Comparison of ENCODE assay signal across 8 cellular contexts in genomic region chr19:50025794-50026549, GRCh38. TPM values are rescaled to one million over a fixed set of nuclear protein-coding genes. Genes with fewer than 3 reads are reported as not detected.
DNase-seq lines count a peak whose midpoint lies in the region; ATAC-seq, FAIRE-seq and TF ChIP-seq lines count a peak whose summit lies in the region.

Gene ZNF473, plus strand, starts transcription at chr19:50026005. Its CDS starts 5,078 bp downstream, at chr19:50031083.

- POLR2A ChIA-PET in HepG2 (lab: Yijun Ruan, JAX): interaction anchor here (1.0 to 1.6 kb wide), 4 partner anchors 14 to 157 kb away, joined by 3 to 8 read pairs (median 4); partner anchors contain the start of genes AKT1S1, ATF5, NUP62 and TBC1D17

- no peaks in the 10 kb centered on the region for H4K20me1 ChIP-seq in HepG2 (ENCODE audit: insufficient read depth, low read length)

- H3K27me3 ChIP-seq in HepG2 (ENCODE audit: control insufficient read depth in 1 of 2, insufficient read depth in 2 of 2, low read length in 2 of 2): no peaks in the 10 kb centered on the region; a peak in 1 of 5 replicates

- CTCF ChIA-PET in HepG2 (lab: Yijun Ruan, JAX; ENCODE audit: low intra/inter-chr PET ratio, low total read pairs): no interaction called here

- peaks cover 7 to 11% of the 10 kb centered on the region in 2 experiments; a peak in 4 of 5 replicates for H3K36me3 ChIP-seq in HepG2 (replicated peaks in 1 of 2; ENCODE audit: control insufficient read depth in 1 of 2, insufficient read depth in 2 of 2, low read length in 2 of 2)

- ATAC-seq in GM18870 (IDR thresholded peaks at IDR 0.05; ENCODE audit: unreplicated experiment) (peak; percentile 57), HG03103 (IDR thresholded peaks at IDR 0.05; ENCODE audit: low read depth, unreplicated experiment) (peak; percentile 51), HepG2 (peak; percentile 87)

- peaks cover 53% of the 10 kb centered on the region for H3K4me1 ChIP-seq in HepG2 (ENCODE audit: insufficient read depth, low read length)

- TF ChIP-seq POLR2A in HepG2 (IDR thresholded peaks at IDR 0.05; ENCODE audit: insufficient read depth in 1 of 2, low read depth in 2 of 2, low read length in 2 of 2): peak; percentile 64 to 89

- 26% methylated on average over 14 of the region's 45 CpGs for WGBS in HepG2 (ENCODE audit: low lambda C conversion rate)

- no peaks in the 10 kb centered on the region for H3K9me3 ChIP-seq in HepG2 (ENCODE audit: low read length)

- DNase-seq in AG08396 (ENCODE audit: low spot score): peak; percentile 90
- DNase-seq in NCI-H460 (ENCODE audit: extremely low read depth, low read depth): peak; percentile 91
- DNase-seq in activated CD4-positive, alpha-beta T cell treated with anti-CD3 and anti-CD28 coated beads for 4 hours: peak; percentile 87 to 92
- DNase-seq in HepG2 (ENCODE audit: low spot score): peak; percentile 92
- peak; percentile 92 for DNase-seq in stimulated activated CD4-positive, alpha-beta T cell treated with anti-CD3 and anti-CD28 coated beads, Interleukin-4, amount 100 ng/mL, for 24 hours

- peak within 1 kb of the TSS; percentile 97 for H3K4me2 ChIP-seq in HepG2 (ENCODE audit: low read depth, low read length)

- peak within 1 kb of the TSS; percentile 70 to 92 (median 88) for H3K4me3 ChIP-seq in HepG2 (replicated peaks in 1 of 3; ENCODE audit: insufficient read depth in 1 of 3, low read depth in 2 of 3, low read length in 3 of 3)

- peak within 1 kb of the TSS; percentile 83 for H3K9ac ChIP-seq in HepG2 (ENCODE audit: insufficient read depth, low read depth, low read length)

- TF ChIP-seq CTCF in HepG2 (CRISPR knock-in tag; IDR thresholded peaks at IDR 0.05): no peak

- intact Hi-C loops in HepG2 (cut with micrococcal nuclease; ENCODE audit: unreplicated experiment): no loop called here

- peaks cover 48% of the 10 kb centered on the region for H3K79me2 ChIP-seq in HepG2 (ENCODE audit: insufficient read depth, low read length)

- BruUV-seq in HepG2 (replicated peaks; lab: Mats Ljungman, UMichigan): no TSS peak

- FAIRE-seq in HepG2 (lab: Jason Lieb, UNC): no peak

- peak within 1 kb of the TSS; percentile 60 for H2AFZ ChIP-seq in HepG2 (ENCODE audit: low read length)

- TF ChIP-seq EP300 in HepG2 (IDR thresholded peaks at IDR 0.05; ENCODE audit: low read depth in 2 of 2, low read length in 2 of 2) (peak in 1 of 2 experiments; percentile 24; a peak in 1 of 4 replicates), HepG2 (CRISPR knock-in tag; IDR thresholded peaks at IDR 0.05; ENCODE audit: borderline replicate concordance) (no peak)

- TF ChIP-seq RAD21 in HepG2 (CRISPR knock-in tag; IDR thresholded peaks at IDR 0.05): no peak

- in situ Hi-C loops in HepG2 (cut with HindIII; ENCODE audit: extremely low pct_ligation_motif_present, low pct_unique_long_range_greater_than_20kb): no loop called here

- peak within 1 kb of the TSS; percentile 83 for H3K27ac ChIP-seq in cingulate gyrus (ENCODE audit: low read depth, low read length)
- peak within 1 kb of the TSS; percentile 71 for H3K27ac ChIP-seq in HepG2 (ENCODE audit: extremely low read length, insufficient read depth, low read length)

TF ChIP-seq in HepG2, 621 proteins besides CTCF, POLR2A, EP300 and RAD21 (continues in another document):
- TF ChIP-seq ZFP41 (CRISPR knock-in tag; IDR thresholded peaks at IDR 0.05; ENCODE audit: borderline replicate concordance): peak; percentile 89
- TF ChIP-seq ZNF251 (CRISPR knock-in tag; IDR thresholded peaks at IDR 0.05): peak; percentile 91; the same call in 1 of the 2 replicates
- TF ChIP-seq ZNF770 (CRISPR knock-in tag; IDR thresholded peaks at IDR 0.05): peak; percentile 75
- TF ChIP-seq HOMEZ (CRISPR knock-in tag; IDR thresholded peaks at IDR 0.05; ENCODE audit: low read depth): 0 out of 2 replicates have a peak, but pooled peaks have one; percentile 45
- TF ChIP-seq FOXP1 (IDR thresholded peaks at IDR 0.05): no peak
- TF ChIP-seq FOXP1 (CRISPR knock-in tag; IDR thresholded peaks at IDR 0.05): 0 out of 2 replicates have a peak, but pooled peaks have one; percentile 13
- TF ChIP-seq CREM (IDR thresholded peaks at IDR 0.05): peak; percentile 90
- no peak for TF ChIP-seq CREM (CRISPR knock-in tag; IDR thresholded peaks at IDR 0.05)
- TF ChIP-seq STAT5B (CRISPR knock-in tag; IDR thresholded peaks at IDR 0.05): no peak
- no peak for TF ChIP-seq GLMP (CRISPR knock-in tag; IDR thresholded peaks at IDR 0.05; ENCODE audit: borderline replicate concordance)
- TF ChIP-seq NPAS2 (CRISPR knock-in tag; IDR thresholded peaks at IDR 0.05; ENCODE audit: borderline replicate concordance): no peak
- peak; percentile 98 for TF ChIP-seq ZNF552 (CRISPR knock-in tag; IDR thresholded peaks at IDR 0.05; ENCODE audit: borderline replicate concordance)
- TF ChIP-seq THAP8 (CRISPR knock-in tag; IDR thresholded peaks at IDR 0.05; ENCODE audit: borderline replicate concordance): 0 out of 2 replicates have a peak, but pooled peaks have one; percentile 86
- TF ChIP-seq TEAD2 (CRISPR knock-in tag; IDR thresholded peaks at IDR 0.05): no peak
- peak; percentile 60; the same call in 1 of the 2 replicates for TF ChIP-seq ZNF292 (CRISPR knock-in tag; IDR thresholded peaks at IDR 0.05; ENCODE audit: borderline replicate concordance, low read depth)

RNA-seq across cellular contexts. Expression of gene ZNF473, which starts in this region (rescaled TPM):
- total RNA-seq in NCI-H460 (2014; rRNA removed; shearing (Covaris generic)): 9.3 and 9.5 TPM in 2 replicates
- 5.4 and 9.9 TPM in 2 replicates for polyA plus RNA-seq in NCI-H460 (2014; cell fraction: nucleus; rRNA removed)
- 11.9 and 13.9 TPM in 2 replicates for total RNA-seq in HepG2 (2016; rRNA removed; fragmentation: Illumina TruSeq; extraction: Trizol)
- 5.7 and 5.9 TPM in 2 replicates for total RNA-seq in HepG2 (2016; cell fraction: cytosol; rRNA removed; fragmentation: Illumina TruSeq; extraction: Trizol; ENCODE audit: low read depth)
- total RNA-seq in HepG2 (2016; cell fraction: insoluble cytoplasmic fraction; rRNA removed; fragmentation: Illumina TruSeq; extraction: Trizol): 12.2 and 15.6 TPM in 2 replicates
- total RNA-seq in HepG2 (2016; cell fraction: membrane; rRNA removed; fragmentation: Illumina TruSeq; extraction: Trizol): 14.1 and 14.5 TPM in 2 replicates
- 10.8 and 11.0 TPM in 2 replicates for total RNA-seq in HepG2 (2016; cell fraction: nucleus; rRNA removed; fragmentation: Illumina TruSeq; extraction: Trizol)
- 5.8 and 5.9 TPM in 2 replicates for polyA plus RNA-seq in HepG2 (2011; rRNA removed)
- polyA plus RNA-seq in HepG2 (2011; cell fraction: cytosol; rRNA removed): 4.4 and 5.0 TPM in 2 replicates
- 8.9 and 10.0 TPM in 2 replicates for polyA plus RNA-seq in HepG2 (2011; cell fraction: nucleus; rRNA removed)
- polyA plus RNA-seq in HepG2 (2012): 4.4 and 4.7 TPM in 2 replicates
- polyA plus RNA-seq in HepG2 (2016; cell fraction: cytosol; fragmentation: Illumina TruSeq; extraction: Trizol; ENCODE audit: low read depth): 0.80 and 1.1 TPM in 2 replicates
- 11.9 and 12.5 TPM in 2 replicates for polyA plus RNA-seq in HepG2 (2016; cell fraction: insoluble cytoplasmic fraction; fragmentation: Illumina TruSeq; extraction: Trizol; ENCODE audit: low read depth)
- polyA plus RNA-seq in HepG2 (2016; cell fraction: membrane; fragmentation: Illumina TruSeq; extraction: Trizol; ENCODE audit: low read depth): 2.0 and 2.1 TPM in 2 replicates
- 11.9 and 14.0 TPM in 2 replicates for polyA plus RNA-seq in HepG2 (2016; cell fraction: nucleus; fragmentation: Illumina TruSeq; extraction: Trizol; ENCODE audit: insufficient read depth, low read depth)
- 11.5 and 34.6 TPM in 2 replicates for polyA minus RNA-seq in HepG2 (2011; rRNA and poly(A)+ RNA removed; ENCODE audit: low replicate concordance)
- polyA minus RNA-seq in HepG2 (2011; cell fraction: cytosol; rRNA and poly(A)+ RNA removed): 3.4 and 7.7 TPM in 2 replicates
- 13.1 and 17.5 TPM in 2 replicates for polyA minus RNA-seq in HepG2 (2011; cell fraction: nucleus; rRNA and poly(A)+ RNA removed)

Comparison
In these comparisons a context has a peak if more than half of its experiments do, and no peak if none do; other contexts are left out.
1. Peak in every context shown above with its lines: DNase-seq, ATAC-seq, H3K4me3 ChIP-seq and H3K27ac ChIP-seq.